ENCODE assay signal across 21 cellular contexts in genomic region chr20:57675773-57676172, GRCh38. TPM values are rescaled to one million over a fixed set of nuclear protein-coding genes. Genes with fewer than 3 reads are reported as not detected.
A peak's percentile ranks its signal among the peaks of the same experiment; 100 is the strongest.
DNase-seq lines count a peak whose midpoint lies in the region; ATAC-seq and TF ChIP-seq lines count a peak whose summit lies in the region.
"Had no signal": no experiment of that assay in that cellular context is flagged by ENCODE, and none has a peak within 500 bp of the region (broad histone marks: within the 10 kb centered on the region; RNA-seq: fewer than 3 reads in every experiment).

No MANE protein-coding gene starts in this region.

- no peak for TF ChIP-seq EP300 in ovary (IDR thresholded peaks at IDR 0.05)

- CTCF ChIA-PET in Calu3 (lab: Charles Lee): interaction anchor here (1.7 kb wide), 1 partner anchor 18 kb away, joined by 4 read pairs; no protein-coding TSS in a partner anchor

- H3K27me3 ChIP-seq in vagina (no peaks in the 10 kb centered on the region), ovary (no peaks in the 10 kb centered on the region)

- intact Hi-C loops in Calu3 (cut with micrococcal nuclease; ENCODE audit: unreplicated experiment): no loop called here
- intact Hi-C loops in vagina (cut with DNase I): no loop called here
- intact Hi-C loops in ovary (cut with DNase I): no loop called here

- H3K4me1 ChIP-seq in vagina (peaks cover 93% of the 10 kb centered on the region), ovary (ENCODE audit: insufficient read depth) (peaks cover 23% of the 10 kb centered on the region)
- H3K4me1 ChIP-seq: Caco-2 had no signal

- H3K4me1 Mint-ChIP-seq in Calu3 (ENCODE audit: low read depth, unreplicated experiment) (peaks cover 100% of the 10 kb centered on the region), naive B cell (peaks cover 78 to 95% (median 89%) of the 10 kb centered on the region in 3 donors)

- H3K4me3 Mint-ChIP-seq in Calu3 (ENCODE audit: low read depth, unreplicated experiment): peak overlapping the region; percentile 32
- peak overlapping the region in 5 of 8 donors; percentile 36 to 74 (median 44) for H3K4me3 Mint-ChIP-seq in naive B cell
- H3K4me3 Mint-ChIP-seq: CD4-positive, CD25-positive, alpha-beta regulatory T cell had no signal

- H3K9me3 ChIP-seq in vagina (no peaks in the 10 kb centered on the region), ovary (no peaks in the 10 kb centered on the region)
- H3K9me3 ChIP-seq: Caco-2 had no signal

- 64 to 71% (median 67%) methylated on average over 12 of the region's 12 CpGs for WGBS in ovary, 3 donors

- H3K36me3 Mint-ChIP-seq in Calu3 (ENCODE audit: insufficient read depth, unreplicated experiment): peaks cover 100% of the 10 kb centered on the region
- no peaks in the 10 kb centered on the region for H3K36me3 Mint-ChIP-seq in naive B cell

- TF ChIP-seq POLR2A in vagina (IDR thresholded peaks at IDR 0.05) (no peak), ovary (IDR thresholded peaks at IDR 0.05) (no peak)

- H3K4me3 ChIP-seq in vagina (no peak overlapping the region), ovary (no peak overlapping the region)

- TF ChIP-seq CTCF in Calu3 (IDR thresholded peaks at IDR 0.05; ENCODE audit: unreplicated experiment) (no peak), VCaP (conservative IDR thresholded peaks at IDR 0.05) (no peak), vagina (IDR thresholded peaks at IDR 0.05) (no peak), ovary (IDR thresholded peaks at IDR 0.05) (no peak)

- H3K27ac ChIP-seq in VCaP (peak overlapping the region; percentile 99), vagina (peak overlapping the region; percentile 31), ovary (no peak overlapping the region)

- no peaks in the 10 kb centered on the region for H3K9me3 Mint-ChIP-seq in Calu3 (ENCODE audit: low read depth, unreplicated experiment)
- no peaks in the 10 kb centered on the region for H3K9me3 Mint-ChIP-seq in naive B cell
- H3K9me3 Mint-ChIP-seq: CD4-positive, CD25-positive, alpha-beta regulatory T cell had no signal

- H3K36me3 ChIP-seq in vagina (no peaks in the 10 kb centered on the region), ovary (no peaks in the 10 kb centered on the region)

- H3K27me3 Mint-ChIP-seq in Calu3 (ENCODE audit: unreplicated experiment): no peaks in the 10 kb centered on the region
- H3K27me3 Mint-ChIP-seq in naive B cell: no peaks in the 10 kb centered on the region
- H3K27me3 Mint-ChIP-seq: CD4-positive, CD25-positive, alpha-beta regulatory T cell had no signal

- DNase-seq in Calu3 (no peak), naive B cell (no peak), vagina (ENCODE audit: extremely low spot score in 2 of 2) (no peak), ovary (no peak), anterior cingulate cortex (lab: John Stamatoyannopoulos, UW) (no peak)
- no peak for DNase-seq in activated effector memory CD4-positive, alpha-beta T cell treated with anti-CD3 and anti-CD28 coated beads, Interleukin-2, amount 50 U/mL, for 16 hours
- DNase-seq: ACHN; Caco-2; CD4-positive, CD25-positive, alpha-beta regulatory T cell; DMS53; GOT3; KBM-7; NCI-H1105 treated with DMSO at 0.1 percent for 48 hours; NCI-H1694 treated with DMSO at 0.1 percent for 48 hours; NCI-H510A; NCI-H748 treated with DMSO at 0.1 percent for 48 hours; NK-92 treated with Interleukin-12 subunit alpha and Interleukin-12 subunit beta, amount 100 ng/mL, for 24 hours; SIG-M5 had no signal

- peak overlapping the region; percentile 97 for H3K27ac Mint-ChIP-seq in Calu3 (ENCODE audit: unreplicated experiment)
- peak overlapping the region in 5 of 6 donors; percentile 23 to 100 (median 91) for H3K27ac Mint-ChIP-seq in naive B cell
- H3K27ac Mint-ChIP-seq: CD4-positive, CD25-positive, alpha-beta regulatory T cell had no signal

- ATAC-seq in naive B cell (ENCODE audit: low read depth in 2 of 2): no peak
- ATAC-seq: HepG2, SK-N-SH treated with all-trans-retinoic acid at 6 μM for 48 hours had no signal

- BruUV-seq in Calu3 (replicated peaks; lab: Mats Ljungman, UMichigan): no TSS peak

RNA-seq across cellular contexts. Expression of gene PMEPA1, which starts 34.0 kb away (rescaled TPM):
- 732 and 1,302 TPM in 2 replicates for total RNA-seq in Calu3 (2022)
- 10 to 100 TPM in 5 of 6 donors, 1 to 10 TPM in 1; 7.6 to 18.7 (median 12.5) TPM for polyA plus RNA-seq in naive B cell (ENCODE audit: low read depth in 6 of 6)
- 11.3 TPM for total RNA-seq in vagina
- total RNA-seq in ovary: 10 to 100 TPM in 5 of 7 donors, 1 to 10 TPM in 2; 2.7 to 73.4 (median 17.6) TPM
- 10 to 100 TPM; 14.6 to 28.5 TPM for polyA plus RNA-seq in ovary
- total RNA-seq: HepG2 had no signal
- polyA plus RNA-seq: HepG2 had no signal

RNA-seq across cellular contexts. Expression of gene ZBP1, which starts 55.5 kb away (rescaled TPM):
- 2.9 and 12.5 TPM in 2 replicates for total RNA-seq in Calu3 (2022)
- polyA plus RNA-seq in naive B cell (ENCODE audit: low read depth in 6 of 6): 10 to 100 TPM in 5 of 6 donors, 1 to 10 TPM in 1; 7.6 to 24.1 (median 15.5) TPM
- total RNA-seq in vagina: 0.74 TPM
- total RNA-seq in ovary: under 1 TPM in 3 of 7 donors, not detected in 4; 0.23 to 0.50 (median 0.24) TPM
- under 1 TPM; 0.12 to 0.92 TPM for polyA plus RNA-seq in ovary
- total RNA-seq: Caco-2, HepG2 had no signal
- polyA plus RNA-seq: HepG2 had no signal

Comparison
In these comparisons a context has a peak if more than half of its experiments do, and no peak if none do; other contexts are left out.
1. H3K27ac ChIP-seq: peak in VCaP (single experiment) and vagina (single experiment); none in ovary (0 of 2).